In genomic region chr2:42169869-42170465, GRCh38 we compare ENCODE assay signal across 8 cellular contexts. TPM values are rescaled to one million over a fixed set of nuclear protein-coding genes. Genes with fewer than 3 reads are reported as not detected.
A peak's percentile ranks its signal among the peaks of the same experiment; 100 is the strongest.
DNase-seq lines count a peak whose midpoint lies in the region; ATAC-seq and TF ChIP-seq lines count a peak whose summit lies in the region.

No MANE protein-coding gene starts in this region.

- H3K36me3 ChIP-seq in iPS DF 6.9 (ENCODE audit: control insufficient read depth, insufficient read depth, low read length): no peaks in the 10 kb centered on the region

- intact Hi-C loops in Calu3 (cut with micrococcal nuclease; ENCODE audit: unreplicated experiment): loop anchor here (2.0 kb wide), 3 partner anchors 17 to 73 kb away; no protein-coding TSS in a partner anchor

- POLR2A ChIA-PET in WTC11 (lab: Charles Lee): no interaction called here

- CTCF ChIA-PET in Calu3 (lab: Charles Lee) (no interaction called here), WTC11 (lab: Charles Lee) (interaction anchor here (1.7 kb wide), 1 partner anchor 13 kb away, joined by 4 read pairs; no protein-coding TSS in a partner anchor)

- no peaks in the 10 kb centered on the region for H3K9me3 Mint-ChIP-seq in Calu3 (ENCODE audit: low read depth, unreplicated experiment)
- H3K9me3 Mint-ChIP-seq in WTC11: no peaks in the 10 kb centered on the region

- TF ChIP-seq CTCF in Calu3 (IDR thresholded peaks at IDR 0.05; ENCODE audit: unreplicated experiment) (no peak), WTC11 (IDR thresholded peaks at IDR 0.05) (no peak)

- H3K27me3 Mint-ChIP-seq in Calu3 (ENCODE audit: unreplicated experiment): no peaks in the 10 kb centered on the region
- H3K27me3 Mint-ChIP-seq in WTC11 (ENCODE audit: low read depth): no peaks in the 10 kb centered on the region

- H3K4me3 Mint-ChIP-seq in Calu3 (ENCODE audit: low read depth, unreplicated experiment) (no peak overlapping the region), WTC11 (no peak overlapping the region)

- H3K4me1 ChIP-seq in iPS DF 6.9 (ENCODE audit: control insufficient read depth, insufficient read depth, low read length): peaks cover 6% of the 10 kb centered on the region; the same call in 1 of the 2 replicates

- H3K27ac Mint-ChIP-seq in Calu3 (ENCODE audit: unreplicated experiment) (no peak overlapping the region), WTC11 (no peak overlapping the region)

- peaks cover 9% of the 10 kb centered on the region for H3K4me1 Mint-ChIP-seq in Calu3 (ENCODE audit: low read depth, unreplicated experiment)
- peaks cover 7% of the 10 kb centered on the region for H3K4me1 Mint-ChIP-seq in WTC11

- ATAC-seq in GM19438 (IDR thresholded peaks at IDR 0.05; ENCODE audit: low read depth, unreplicated experiment): peak; percentile 41
- peak; percentile 28 for ATAC-seq in HG03442 (IDR thresholded peaks at IDR 0.05; ENCODE audit: unreplicated experiment)
- ATAC-seq in WTC11: no peak
- ATAC-seq in stimulated activated naive CD8-positive, alpha-beta T cell treated with anti-CD3 and anti-CD28 coated beads, Interleukin-15, Interleukin-2, amounts not matched to agents 100 U/mL and 50 U/mL, for 24 hours: peak; percentile 11

- WGBS in iPS DF 6.9 (ENCODE audit: insufficient coverage, insufficient read length): no CpG with 5 or more reads among the region's 11 CpGs

- H3K9me3 ChIP-seq in iPS DF 6.9 (ENCODE audit: control insufficient read depth, insufficient read depth, low read length): no peaks in the 10 kb centered on the region

- H3K4me3 ChIP-seq in iPS DF 6.9 (ENCODE audit: low read length): peak overlapping the region; percentile 92

- DNase-seq in Calu3: no peak
- DNase-seq in WTC11 (ENCODE audit: low spot score): no peak
- DNase-seq in iPS DF 6.9 (ENCODE audit: low read depth, low spot score): no peak
- peak; percentile 30 for DNase-seq in stimulated activated naive CD8-positive, alpha-beta T cell treated with anti-CD3 and anti-CD28 coated beads, Interleukin-15, Interleukin-2, amounts not matched to agents 100 U/mL and 50 U/mL, for 24 hours
- DNase-seq in OCI-M2 (lab: John Stamatoyannopoulos, UW; ENCODE audit: unreplicated experiment): no peak
- no peak for DNase-seq in NCI-H128 (lab: John Stamatoyannopoulos, UW; ENCODE audit: unreplicated experiment)

- no peak overlapping the region for H3K27ac ChIP-seq in iPS DF 6.9 (ENCODE audit: low read length)

- no peaks in the 10 kb centered on the region for H3K27me3 ChIP-seq in iPS DF 6.9 (ENCODE audit: control insufficient read depth, insufficient read depth, low read length)

- TSS peak; percentile 31 for BruUV-seq in Calu3 (replicated peaks; lab: Mats Ljungman, UMichigan)

- H3K36me3 Mint-ChIP-seq in Calu3 (ENCODE audit: insufficient read depth, unreplicated experiment) (no peaks in the 10 kb centered on the region), WTC11 (no peaks in the 10 kb centered on the region)

TF ChIP-seq in WTC11, 78 proteins besides CTCF, POLR2A, EP300 and RAD21:
- TF ChIP-seq USF1 (CRISPR knock-in tag; IDR thresholded peaks at IDR 0.05) (no peak), FOXP4 (CRISPR knock-in tag; IDR thresholded peaks at IDR 0.05) (0 out of 2 replicates have a peak, but pooled peaks have one; percentile 6), TEAD1 (CRISPR knock-in tag; IDR thresholded peaks at IDR 0.05) (peak; percentile 38; the same call in 1 of the 2 replicates)

RNA-seq across cellular contexts. Expression of gene EML4, which starts 0.8 kb away (rescaled TPM):
- total RNA-seq in Calu3 (2022) (68.2 and 89.6 TPM in 2 replicates), WTC11 (2021) (89.9 to 94.7 TPM (median 92.6 TPM) in 3 replicates)
